In genomic region chr15:65833501-65834220, GRCh38 we compare ENCODE assay signal across 8 cellular contexts. TPM values are rescaled to one million over a fixed set of nuclear protein-coding genes. Genes with fewer than 3 reads are reported as not detected.
DNase-seq lines count a peak whose midpoint lies in the region; ATAC-seq and TF ChIP-seq lines count a peak whose summit lies in the region.

No MANE protein-coding gene starts in this region.

- DNase-seq in NCI-H1417 (lab: John Stamatoyannopoulos, UW) (peak; percentile 2 to 92 (median 73)), NCI-H1417 treated with DMSO at 0.1 percent for 48 hours (lab: John Stamatoyannopoulos, UW) (no peak), osteocyte (ENCODE audit: extremely low spot score, unreplicated experiment) (no peak), nucleus accumbens (lab: John Stamatoyannopoulos, UW) (no peak), cortex of kidney (lab: John Stamatoyannopoulos, UW) (no peak)
- DNase-seq in effector memory CD8-positive, alpha-beta T cell, result no peak

- H3K4me3 Mint-ChIP-seq in T-helper 1 cell treated with Interleukin-12 subunit alpha and Interleukin-12 subunit beta and Interleukin-4 antibody, amounts not matched to agents 30 μg/mL and 1 μg/mL, for 36 hours, result peak overlapping the region; percentile 74
- H3K4me3 Mint-ChIP-seq in effector memory CD8-positive, alpha-beta T cell, result peak overlapping the region; percentile 71 to 82
- H3K4me3 Mint-ChIP-seq in osteocyte (ENCODE audit: unreplicated experiment), result peak overlapping the region; percentile 39

- TF ChIP-seq CTCF in osteocyte (IDR thresholded peaks at IDR 0.05), result no peak

- H3K36me3 Mint-ChIP-seq in T-helper 1 cell treated with Interleukin-12 subunit alpha and Interleukin-12 subunit beta and Interleukin-4 antibody, amounts not matched to agents 30 μg/mL and 1 μg/mL, for 36 hours (ENCODE audit: low read depth), result no peaks in the 10 kb centered on the region
- H3K36me3 Mint-ChIP-seq in effector memory CD8-positive, alpha-beta T cell (ENCODE audit: insufficient read depth), result no peaks in the 10 kb centered on the region
- H3K36me3 Mint-ChIP-seq in osteocyte (ENCODE audit: unreplicated experiment), result no peaks in the 10 kb centered on the region

- no peak for ATAC-seq in effector memory CD8-positive, alpha-beta T cell (replicated peaks)
- no peak for ATAC-seq in GM19324 (IDR thresholded peaks at IDR 0.05; ENCODE audit: low FRiP score, unreplicated experiment)

- no peaks in the 10 kb centered on the region for H3K27me3 Mint-ChIP-seq in T-helper 1 cell treated with Interleukin-12 subunit alpha and Interleukin-12 subunit beta and Interleukin-4 antibody, amounts not matched to agents 30 μg/mL and 1 μg/mL, for 36 hours (ENCODE audit: low read depth)
- no peaks in the 10 kb centered on the region for H3K27me3 Mint-ChIP-seq in effector memory CD8-positive, alpha-beta T cell
- peaks cover 4% of the 10 kb centered on the region for H3K27me3 Mint-ChIP-seq in osteocyte (ENCODE audit: unreplicated experiment)

- peaks cover 42% of the 10 kb centered on the region for H3K4me1 Mint-ChIP-seq in T-helper 1 cell treated with Interleukin-12 subunit alpha and Interleukin-12 subunit beta and Interleukin-4 antibody, amounts not matched to agents 30 μg/mL and 1 μg/mL, for 36 hours (ENCODE audit: low read depth)
- peaks cover 34 to 47% of the 10 kb centered on the region in 2 donors for H3K4me1 Mint-ChIP-seq in effector memory CD8-positive, alpha-beta T cell (ENCODE audit: low read depth in 2 of 2)
- H3K4me1 Mint-ChIP-seq in osteocyte (ENCODE audit: unreplicated experiment), result peaks cover 67% of the 10 kb centered on the region

- peak overlapping the region; percentile 96 for H3K27ac Mint-ChIP-seq in T-helper 1 cell treated with Interleukin-12 subunit alpha and Interleukin-12 subunit beta and Interleukin-4 antibody, amounts not matched to agents 30 μg/mL and 1 μg/mL, for 36 hours
- peak overlapping the region; percentile 81 to 97 for H3K27ac Mint-ChIP-seq in effector memory CD8-positive, alpha-beta T cell
- peak overlapping the region; percentile 82 for H3K27ac Mint-ChIP-seq in osteocyte (ENCODE audit: unreplicated experiment)

- no peaks in the 10 kb centered on the region for H3K9me3 Mint-ChIP-seq in T-helper 1 cell treated with Interleukin-12 subunit alpha and Interleukin-12 subunit beta and Interleukin-4 antibody, amounts not matched to agents 30 μg/mL and 1 μg/mL, for 36 hours
- H3K9me3 Mint-ChIP-seq in effector memory CD8-positive, alpha-beta T cell, result no peaks in the 10 kb centered on the region
- H3K9me3 Mint-ChIP-seq in osteocyte (ENCODE audit: unreplicated experiment), result no peaks in the 10 kb centered on the region

RNA-seq across cellular contexts. Expression of gene RAB11A, which starts 35.6 kb away (rescaled TPM):
- total RNA-seq in osteocyte, result 317 and 321 TPM in 2 replicates

RNA-seq across cellular contexts. Expression of gene DENND4A, which starts 41.6 kb away (rescaled TPM):
- 22.5 and 24.5 TPM in 2 replicates for total RNA-seq in osteocyte

Comparison
In these comparisons a context has a peak if more than half of its experiments do, and no peak if none do; other contexts are left out.
1. DNase-seq: peak in NCI-H1417 (3 of 3); none in NCI-H1417 treated with DMSO at 0.1 percent for 48 hours (single experiment), effector memory CD8-positive, alpha-beta T cell (0 of 3), osteocyte (single experiment), nucleus accumbens (0 of 56) and cortex of kidney (single experiment).
2. Peak in every context shown above with its lines, with median percentiles within 50 percentile points of each other: H3K27ac Mint-ChIP-seq and H3K4me3 Mint-ChIP-seq.